Comparison of ENCODE assay signal across 3 cellular contexts in the genomic region with DNA sequence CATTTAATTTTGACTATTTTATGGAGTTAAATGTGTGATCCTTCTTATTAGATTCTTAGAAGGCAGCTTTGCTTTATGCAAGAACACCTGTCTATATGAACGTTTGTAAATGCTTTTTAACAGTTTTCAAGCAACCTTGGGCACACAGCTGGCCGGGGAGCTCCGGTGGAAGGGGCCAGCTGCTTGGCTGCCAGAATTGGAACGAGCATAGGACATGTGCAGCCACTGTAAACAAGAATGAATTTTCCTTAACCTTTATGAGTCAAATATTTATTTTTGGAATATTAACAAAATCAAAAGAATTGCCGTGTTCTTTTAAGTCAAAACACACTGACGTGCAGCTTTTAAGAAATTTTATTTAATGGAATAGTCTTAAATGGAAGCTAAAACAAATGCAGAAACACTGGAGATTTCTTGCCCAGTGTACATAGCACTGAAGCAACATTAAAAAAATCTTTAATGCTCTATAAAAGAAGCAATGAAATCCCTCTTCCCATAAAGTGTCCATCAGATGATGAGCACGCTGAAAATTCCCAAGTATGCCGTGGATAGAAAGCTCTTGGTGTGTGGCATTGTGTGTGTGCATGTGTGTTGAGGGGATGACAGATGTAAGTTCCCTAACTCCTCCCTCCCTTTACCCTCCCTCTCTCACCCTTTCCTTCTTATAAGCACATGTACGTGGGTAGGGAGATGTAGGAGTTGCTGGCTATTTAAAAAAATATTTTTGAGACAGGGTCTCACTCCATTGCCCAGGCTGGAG.
TF ChIP-seq lines count a peak whose summit lies in the region.

No MANE protein-coding gene starts in this region.

TF ChIP-seq in A549, 52 proteins besides CTCF, POLR2A, EP300 and RAD21:
- no peak for TF ChIP-seq RFX5 (IDR thresholded peaks at IDR 0.05)
- no peak for TF ChIP-seq MAFK (IDR thresholded peaks at IDR 0.05; ENCODE audit: partially characterized antibody)
- TF ChIP-seq MYC (IDR thresholded peaks at IDR 0.05; ENCODE audit: borderline replicate concordance, low read length) = no peak
- TF ChIP-seq RCOR1 (IDR thresholded peaks at IDR 0.05; ENCODE audit: low read depth, low read length) = no peak
- TF ChIP-seq GATA3 (IDR thresholded peaks at IDR 0.05; ENCODE audit: borderline replicate concordance) = no peak
- TF ChIP-seq EHF (CRISPR knock-in tag; IDR thresholded peaks at IDR 0.05) = no peak
- no peak for TF ChIP-seq ESRRA (IDR thresholded peaks at IDR 0.05; ENCODE audit: borderline replicate concordance, low read length)
- TF ChIP-seq MAZ (IDR thresholded peaks at IDR 0.05; ENCODE audit: borderline replicate concordance, low read depth, low read length) = no peak
- no peak for TF ChIP-seq REST (IDR thresholded peaks at IDR 0.05)
- no peak for TF ChIP-seq PHF8 (IDR thresholded peaks at IDR 0.05; ENCODE audit: borderline replicate concordance, low read depth)

TF ChIP-seq in IMR-90, 13 proteins besides CTCF, POLR2A, EP300 and RAD21:
- TF ChIP-seq NFE2L2 (IDR thresholded peaks at IDR 0.05; ENCODE audit: low read depth, low read length) (no peak), RFX5 (IDR thresholded peaks at IDR 0.05; ENCODE audit: low read depth, low read length) (no peak), CEBPB (IDR thresholded peaks at IDR 0.05; ENCODE audit: low read depth, low read length) (no peak), SMC3 (IDR thresholded peaks at IDR 0.05; ENCODE audit: low read depth, low read length) (no peak)

TF ChIP-seq in HEK293T, 16 proteins besides CTCF, POLR2A, EP300 and RAD21:
- TF ChIP-seq ARNT (IDR thresholded peaks at IDR 0.05) (no peak), ZNF384 (IDR thresholded peaks at IDR 0.05) (no peak)
